In genomic region chr16:1020591-1020990, GRCh38 we compare ENCODE assay signal across 39 cellular contexts. TPM values are rescaled to one million over a fixed set of nuclear protein-coding genes. Genes with fewer than 3 reads are reported as not detected.
"Had no signal": no experiment of that assay in that cellular context is flagged by ENCODE, and none has a peak within 500 bp of the region (broad histone marks: within the 10 kb centered on the region; RNA-seq: fewer than 3 reads in every experiment).

No MANE protein-coding gene starts in this region.

- H3K36me3 ChIP-seq: adrenal gland, ascending aorta, brain microvascular endothelial cell, breast epithelium, cardiac muscle cell had no signal

- H3K9me3 ChIP-seq: adrenal gland, ascending aorta, body of pancreas, breast epithelium had no signal

- H3K4me3 Mint-ChIP-seq: activated naive CD4-positive, alpha-beta T cell treated with anti-CD3 and anti-CD28 coated beads for 36 hours; activated naive CD4-positive, alpha-beta T cell treated with anti-CD3 and anti-CD28 coated beads, Interleukin-2, amount 10 ng/mL, durations not matched to agents 7 days and 5 days; activated naive CD4-positive, alpha-beta T cell treated with anti-CD3 and anti-CD28 coated beads, Interleukin-2, amount 50 U/mL, for 24 hours; activated naive CD8-positive, alpha-beta T cell; activated naive CD8-positive, alpha-beta T cell treated with anti-CD3 and anti-CD28 coated beads for 36 hours; activated naive CD8-positive, alpha-beta T cell treated with anti-CD3 and anti-CD28 coated beads, Interleukin-2, amount 10 ng/mL, durations not matched to agents 7 days and 5 days; activated naive CD8-positive, alpha-beta T cell treated with anti-CD3 and anti-CD28 coated beads, Interleukin-2, amount 50 U/mL, for 24 hours; activated T-cell treated with anti-CD3 and anti-CD28 coated beads, Interleukin-2, amount 50 U/mL, for 24 hours; activated T-cell treated with anti-CD3 and anti-CD28 coated beads, Interleukin-2, amount 50 U/mL, for 4 hours; activated T-cell treated with anti-CD3 and anti-CD28 coated beads, Interleukin-2, amount 50 U/mL, for 72 hours; activated T-helper 1 cell treated with anti-CD3 and anti-CD28 coated beads, Interleukin-12 subunit alpha, Interleukin-12 subunit beta, Interleukin-2, Interleukin-4 antibody, amounts not matched to agents 30 ng/mL and 10 ng/mL and 1 ng/mL, durations not matched to agents 14 hours and 24 hours and 36 hours; activated T-helper 17 cell treated with anti-CD3 and anti-CD28 coated beads, Interleukin-2, amount 50 U/mL, for 72 hours; central memory CD8-positive, alpha-beta T cell had no signal

- ATAC-seq: activated naive CD4-positive, alpha-beta T cell treated with anti-CD3 and anti-CD28 coated beads, Interleukin-2, amount 50 U/mL, for 72 hours; activated naive CD8-positive, alpha-beta T cell treated with anti-CD3 and anti-CD28 coated beads, Interleukin-2, amount 50 U/mL, for 24 hours; activated T-cell treated with anti-CD3 and anti-CD28 coated beads, Interleukin-2, amount 50 U/mL, for 4 hours; activated T-cell treated with anti-CD3 and anti-CD28 coated beads, Interleukin-2, amount 50 U/mL, for 72 hours; activated T-helper 17 cell treated with anti-CD3 and anti-CD28 coated beads, Interleukin-2, amount 50 U/mL, for 72 hours had no signal

- H3K27ac ChIP-seq: adrenal gland, ascending aorta, brain microvascular endothelial cell, breast epithelium, cardiac muscle cell had no signal

- H3K27ac Mint-ChIP-seq: activated naive CD4-positive, alpha-beta T cell treated with anti-CD3 and anti-CD28 coated beads for 36 hours; activated naive CD4-positive, alpha-beta T cell treated with anti-CD3 and anti-CD28 coated beads, Interleukin-2, amount 10 ng/mL, durations not matched to agents 7 days and 5 days; activated naive CD4-positive, alpha-beta T cell treated with anti-CD3 and anti-CD28 coated beads, Interleukin-2, amount 50 U/mL, for 24 hours; activated naive CD4-positive, alpha-beta T cell treated with anti-CD3 and anti-CD28 coated beads, Interleukin-2, amount 50 U/mL, for 72 hours; activated naive CD8-positive, alpha-beta T cell; activated naive CD8-positive, alpha-beta T cell treated with anti-CD3 and anti-CD28 coated beads for 36 hours; activated naive CD8-positive, alpha-beta T cell treated with anti-CD3 and anti-CD28 coated beads, Interleukin-2, amount 10 ng/mL, durations not matched to agents 7 days and 5 days; activated naive CD8-positive, alpha-beta T cell treated with anti-CD3 and anti-CD28 coated beads, Interleukin-2, amount 50 U/mL, for 24 hours; activated T-cell treated with anti-CD3 and anti-CD28 coated beads, Interleukin-2, amount 50 U/mL, for 24 hours; activated T-cell treated with anti-CD3 and anti-CD28 coated beads, Interleukin-2, amount 50 U/mL, for 72 hours; activated T-helper 1 cell treated with anti-CD3 and anti-CD28 coated beads, Interleukin-12 subunit alpha, Interleukin-12 subunit beta, Interleukin-2, Interleukin-4 antibody, amounts not matched to agents 30 ng/mL and 10 ng/mL and 1 ng/mL, durations not matched to agents 14 hours and 24 hours and 36 hours; activated T-helper 17 cell treated with anti-CD3 and anti-CD28 coated beads, Interleukin-2, amount 50 U/mL, for 72 hours; activated T-helper 2 cell treated with anti-CD3 and anti-CD28 coated beads, Interferon-gamma antibody, Interleukin-2, Interleukin-4, amounts not matched to agents 10 μg/mL and 5 μg/mL and 100 μg/mL, durations not matched to agents 14 hours and 24 hours and 36 hours had no signal

- H3K4me1 Mint-ChIP-seq: activated naive CD4-positive, alpha-beta T cell treated with anti-CD3 and anti-CD28 coated beads, Interleukin-2, amount 10 ng/mL, durations not matched to agents 7 days and 5 days; activated naive CD4-positive, alpha-beta T cell treated with anti-CD3 and anti-CD28 coated beads, Interleukin-2, amount 50 U/mL, for 24 hours; activated naive CD8-positive, alpha-beta T cell treated with anti-CD3 and anti-CD28 coated beads for 36 hours; activated naive CD8-positive, alpha-beta T cell treated with anti-CD3 and anti-CD28 coated beads, Interleukin-2, amount 10 ng/mL, durations not matched to agents 7 days and 5 days; activated naive CD8-positive, alpha-beta T cell treated with anti-CD3 and anti-CD28 coated beads, Interleukin-2, amount 50 U/mL, for 24 hours; activated T-helper 17 cell treated with anti-CD3 and anti-CD28 coated beads, Interleukin-2, amount 50 U/mL, for 72 hours; central memory CD8-positive, alpha-beta T cell had no signal

- H3K27me3 Mint-ChIP-seq: activated naive CD4-positive, alpha-beta T cell treated with anti-CD3 and anti-CD28 coated beads, Interleukin-2, amount 50 U/mL, for 24 hours; activated naive CD8-positive, alpha-beta T cell; activated naive CD8-positive, alpha-beta T cell treated with anti-CD3 and anti-CD28 coated beads for 36 hours; activated naive CD8-positive, alpha-beta T cell treated with anti-CD3 and anti-CD28 coated beads, Interleukin-2, amount 10 ng/mL, durations not matched to agents 7 days and 5 days; activated naive CD8-positive, alpha-beta T cell treated with anti-CD3 and anti-CD28 coated beads, Interleukin-2, amount 50 U/mL, for 24 hours; activated T-cell treated with anti-CD3 and anti-CD28 coated beads, Interleukin-2, amount 50 U/mL, for 24 hours; activated T-helper 17 cell treated with anti-CD3 and anti-CD28 coated beads, Interleukin-2, amount 50 U/mL, for 72 hours had no signal

- H3K9me3 Mint-ChIP-seq: activated naive CD4-positive, alpha-beta T cell treated with anti-CD3 and anti-CD28 coated beads for 36 hours; activated naive CD4-positive, alpha-beta T cell treated with anti-CD3 and anti-CD28 coated beads, Interleukin-2, amount 10 ng/mL, durations not matched to agents 7 days and 5 days; activated naive CD4-positive, alpha-beta T cell treated with anti-CD3 and anti-CD28 coated beads, Interleukin-2, amount 50 U/mL, for 24 hours; activated naive CD4-positive, alpha-beta T cell treated with anti-CD3 and anti-CD28 coated beads, Interleukin-2, amount 50 U/mL, for 72 hours; activated naive CD8-positive, alpha-beta T cell treated with anti-CD3 and anti-CD28 coated beads for 36 hours; activated naive CD8-positive, alpha-beta T cell treated with anti-CD3 and anti-CD28 coated beads, Interleukin-2, amount 10 ng/mL, durations not matched to agents 7 days and 5 days; activated naive CD8-positive, alpha-beta T cell treated with anti-CD3 and anti-CD28 coated beads, Interleukin-2, amount 50 U/mL, for 24 hours; activated T-cell treated with anti-CD3 and anti-CD28 coated beads, Interleukin-2, amount 50 U/mL, for 24 hours; activated T-cell treated with anti-CD3 and anti-CD28 coated beads, Interleukin-2, amount 50 U/mL, for 4 hours; activated T-cell treated with anti-CD3 and anti-CD28 coated beads, Interleukin-2, amount 50 U/mL, for 72 hours; activated T-helper 1 cell treated with anti-CD3 and anti-CD28 coated beads, Interleukin-12 subunit alpha, Interleukin-12 subunit beta, Interleukin-2, Interleukin-4 antibody, amounts not matched to agents 30 ng/mL and 10 ng/mL and 1 ng/mL, durations not matched to agents 14 hours and 24 hours and 36 hours; activated T-helper 17 cell treated with anti-CD3 and anti-CD28 coated beads, Interleukin-2, amount 50 U/mL, for 72 hours; activated T-helper 2 cell treated with anti-CD3 and anti-CD28 coated beads, Interferon-gamma antibody, Interleukin-2, Interleukin-4, amounts not matched to agents 10 μg/mL and 5 μg/mL and 100 μg/mL, durations not matched to agents 14 hours and 24 hours and 36 hours; brain; central memory CD8-positive, alpha-beta T cell had no signal

- DNase-seq: activated effector memory CD4-positive, alpha-beta T cell treated with anti-CD3 and anti-CD28 coated beads, Interleukin-2, amount 50 U/mL, for 16 hours; activated effector memory CD4-positive, alpha-beta T cell treated with Interleukin-2 at 50 U/mL for 16 hours; activated gamma-delta T cell; activated gamma-delta T cell treated with Interleukin-2 at 50 U/mL for 16 hours; activated naive CD4-positive, alpha-beta T cell; activated naive CD4-positive, alpha-beta T cell treated with anti-CD3 and anti-CD28 coated beads for 36 hours; activated naive CD4-positive, alpha-beta T cell treated with anti-CD3 and anti-CD28 coated beads, Interleukin-2, amount 10 ng/mL, durations not matched to agents 7 days and 5 days; activated naive CD4-positive, alpha-beta T cell treated with anti-CD3 and anti-CD28 coated beads, Interleukin-2, amount 50 U/mL, for 16 hours; activated naive CD4-positive, alpha-beta T cell treated with Interleukin-2 at 50 U/mL for 16 hours; activated naive CD8-positive, alpha-beta T cell treated with anti-CD3 and anti-CD28 coated beads for 36 hours; activated naive CD8-positive, alpha-beta T cell treated with anti-CD3 and anti-CD28 coated beads, Interleukin-2, amount 10 ng/mL, durations not matched to agents 7 days and 5 days; activated naive CD8-positive, alpha-beta T cell treated with anti-CD3 and anti-CD28 coated beads, Interleukin-2, amount 50 U/mL, for 24 hours; activated T-cell treated with anti-CD3 and anti-CD28 coated beads, Interleukin-2, amount 50 U/mL, for 1 hour; activated T-cell treated with anti-CD3 and anti-CD28 coated beads, Interleukin-2, amount 50 U/mL, for 24 hours; activated T-cell treated with anti-CD3 and anti-CD28 coated beads, Interleukin-2, amount 50 U/mL, for 4 hours; activated T-cell treated with anti-CD3 and anti-CD28 coated beads, Interleukin-2, amount 50 U/mL, for 48 hours; activated T-cell treated with anti-CD3 and anti-CD28 coated beads, Interleukin-2, amount 50 U/mL, for 72 hours; adrenal gland; amniotic stem cell; aorta; body of pancreas; brain microvascular endothelial cell; central memory CD4-positive, alpha-beta T cell; cerebellar nuclear complex had no signal

- H3K4me3 ChIP-seq: adrenal gland, body of pancreas, cardiac muscle cell had no signal

- H3K36me3 Mint-ChIP-seq: activated naive CD4-positive, alpha-beta T cell treated with anti-CD3 and anti-CD28 coated beads, Interleukin-2, amount 10 ng/mL, durations not matched to agents 7 days and 5 days; activated naive CD4-positive, alpha-beta T cell treated with anti-CD3 and anti-CD28 coated beads, Interleukin-2, amount 50 U/mL, for 24 hours; activated naive CD4-positive, alpha-beta T cell treated with anti-CD3 and anti-CD28 coated beads, Interleukin-2, amount 50 U/mL, for 72 hours; activated naive CD8-positive, alpha-beta T cell; activated naive CD8-positive, alpha-beta T cell treated with anti-CD3 and anti-CD28 coated beads for 36 hours; activated naive CD8-positive, alpha-beta T cell treated with anti-CD3 and anti-CD28 coated beads, Interleukin-2, amount 10 ng/mL, durations not matched to agents 7 days and 5 days; brain had no signal

- H3K4me1 ChIP-seq: adrenal gland, breast epithelium had no signal

- H3K27me3 ChIP-seq: ascending aorta, cardiac muscle cell had no signal

RNA-seq across cellular contexts. Expression of gene SSTR5, which starts 52.0 kb away (rescaled TPM):
- total RNA-seq: activated naive CD4-positive, alpha-beta T cell treated with anti-CD3 and anti-CD28 coated beads for 36 hours; activated naive CD4-positive, alpha-beta T cell treated with anti-CD3 and anti-CD28 coated beads, Interleukin-2, amount 50 U/mL, for 72 hours; activated naive CD8-positive, alpha-beta T cell treated with anti-CD3 and anti-CD28 coated beads for 36 hours; activated naive CD8-positive, alpha-beta T cell treated with anti-CD3 and anti-CD28 coated beads, Interleukin-2, amount 10 ng/mL, durations not matched to agents 7 days and 5 days; activated T-cell treated with anti-CD3 and anti-CD28 coated beads, Interleukin-2, amount 50 U/mL, for 4 hours; activated T-cell treated with anti-CD3 and anti-CD28 coated beads, Interleukin-2, amount 50 U/mL, for 72 hours; activated T-helper 1 cell treated with anti-CD3 and anti-CD28 coated beads, Interleukin-12 subunit alpha, Interleukin-12 subunit beta, Interleukin-2, Interleukin-4 antibody, amounts not matched to agents 30 ng/mL and 10 ng/mL and 1 ng/mL, durations not matched to agents 14 hours and 24 hours and 36 hours; activated T-helper 17 cell treated with anti-CD3 and anti-CD28 coated beads, Interleukin-2, amount 50 U/mL, for 72 hours; activated T-helper 2 cell treated with anti-CD3 and anti-CD28 coated beads, Interferon-gamma antibody, Interleukin-2, Interleukin-4, amounts not matched to agents 10 μg/mL and 5 μg/mL and 100 μg/mL, durations not matched to agents 14 hours and 24 hours and 36 hours; ascending aorta; astrocyte; breast epithelium; bronchial epithelial cell; cardiac muscle cell; cerebellum; chondrocyte had no signal
- polyA plus RNA-seq: cardiac muscle cell had no signal
